1 cellular context compared by ENCODE assay signal in the genomic region with DNA sequence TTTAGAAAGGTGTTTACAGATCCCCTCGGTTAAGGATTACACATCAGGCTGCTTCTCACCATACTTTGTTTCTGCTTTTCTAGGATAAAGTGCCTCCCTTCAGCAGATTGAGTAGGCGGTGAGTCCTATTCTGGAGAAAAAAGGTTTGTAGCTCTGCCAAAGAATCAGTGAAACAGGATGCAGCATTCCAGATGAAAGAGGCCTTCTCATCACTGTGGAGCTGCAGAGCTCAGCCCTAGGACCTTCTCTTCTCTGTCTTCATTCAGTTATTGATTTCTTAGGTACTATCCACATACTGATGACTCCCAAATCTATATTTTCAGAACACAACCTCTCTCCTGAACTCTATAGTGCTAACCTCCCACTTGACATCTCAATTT.
TF ChIP-seq lines count a peak whose summit lies in the region.

No MANE protein-coding gene starts in this region.

TF ChIP-seq in SK-N-SH, 30 proteins besides CTCF, POLR2A, EP300 and RAD21 (continued from another document):
- TF ChIP-seq, protein P1, sequence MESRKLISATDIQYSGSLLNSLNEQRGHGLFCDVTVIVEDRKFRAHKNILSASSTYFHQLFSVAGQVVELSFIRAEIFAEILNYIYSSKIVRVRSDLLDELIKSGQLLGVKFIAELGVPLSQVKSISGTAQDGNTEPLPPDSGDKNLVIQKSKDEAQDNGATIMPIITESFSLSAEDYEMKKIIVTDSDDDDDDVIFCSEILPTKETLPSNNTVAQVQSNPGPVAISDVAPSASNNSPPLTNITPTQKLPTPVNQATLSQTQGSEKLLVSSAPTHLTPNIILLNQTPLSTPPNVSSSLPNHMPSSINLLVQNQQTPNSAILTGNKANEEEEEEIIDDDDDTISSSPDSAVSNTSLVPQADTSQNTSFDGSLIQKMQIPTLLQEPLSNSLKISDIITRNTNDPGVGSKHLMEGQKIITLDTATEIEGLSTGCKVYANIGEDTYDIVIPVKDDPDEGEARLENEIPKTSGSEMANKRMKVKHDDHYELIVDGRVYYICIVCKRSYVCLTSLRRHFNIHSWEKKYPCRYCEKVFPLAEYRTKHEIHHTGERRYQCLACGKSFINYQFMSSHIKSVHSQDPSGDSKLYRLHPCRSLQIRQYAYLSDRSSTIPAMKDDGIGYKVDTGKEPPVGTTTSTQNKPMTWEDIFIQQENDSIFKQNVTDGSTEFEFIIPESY (IDR thresholded peaks at IDR 0.05; ENCODE audit: borderline replicate concordance, low read depth): no peak
- TF ChIP-seq TCF12 (IDR thresholded peaks at IDR 0.05) (0 out of 2 replicates have a peak, but pooled peaks have one; percentile 12), SIN3A (IDR thresholded peaks at IDR 0.05; ENCODE audit: borderline replicate concordance, low read depth, low read length) (no peak), FOXJ3 (CRISPR knock-in tag; IDR thresholded peaks at IDR 0.05) (no peak), TEAD4 (IDR thresholded peaks at IDR 0.05; ENCODE audit: borderline replicate concordance, insufficient read depth) (no peak), JUND (IDR thresholded peaks at IDR 0.05) (no peak; the same call in 1 of the 2 replicates), NFIC (IDR thresholded peaks at IDR 0.05; ENCODE audit: borderline replicate concordance) (peak; percentile 41; the same call in 1 of the 2 replicates), RFX5 (IDR thresholded peaks at IDR 0.05; ENCODE audit: low read length) (no peak), FOXM1 (IDR thresholded peaks at IDR 0.05; ENCODE audit: low read depth) (no peak)
- TF ChIP-seq, protein P2, sequence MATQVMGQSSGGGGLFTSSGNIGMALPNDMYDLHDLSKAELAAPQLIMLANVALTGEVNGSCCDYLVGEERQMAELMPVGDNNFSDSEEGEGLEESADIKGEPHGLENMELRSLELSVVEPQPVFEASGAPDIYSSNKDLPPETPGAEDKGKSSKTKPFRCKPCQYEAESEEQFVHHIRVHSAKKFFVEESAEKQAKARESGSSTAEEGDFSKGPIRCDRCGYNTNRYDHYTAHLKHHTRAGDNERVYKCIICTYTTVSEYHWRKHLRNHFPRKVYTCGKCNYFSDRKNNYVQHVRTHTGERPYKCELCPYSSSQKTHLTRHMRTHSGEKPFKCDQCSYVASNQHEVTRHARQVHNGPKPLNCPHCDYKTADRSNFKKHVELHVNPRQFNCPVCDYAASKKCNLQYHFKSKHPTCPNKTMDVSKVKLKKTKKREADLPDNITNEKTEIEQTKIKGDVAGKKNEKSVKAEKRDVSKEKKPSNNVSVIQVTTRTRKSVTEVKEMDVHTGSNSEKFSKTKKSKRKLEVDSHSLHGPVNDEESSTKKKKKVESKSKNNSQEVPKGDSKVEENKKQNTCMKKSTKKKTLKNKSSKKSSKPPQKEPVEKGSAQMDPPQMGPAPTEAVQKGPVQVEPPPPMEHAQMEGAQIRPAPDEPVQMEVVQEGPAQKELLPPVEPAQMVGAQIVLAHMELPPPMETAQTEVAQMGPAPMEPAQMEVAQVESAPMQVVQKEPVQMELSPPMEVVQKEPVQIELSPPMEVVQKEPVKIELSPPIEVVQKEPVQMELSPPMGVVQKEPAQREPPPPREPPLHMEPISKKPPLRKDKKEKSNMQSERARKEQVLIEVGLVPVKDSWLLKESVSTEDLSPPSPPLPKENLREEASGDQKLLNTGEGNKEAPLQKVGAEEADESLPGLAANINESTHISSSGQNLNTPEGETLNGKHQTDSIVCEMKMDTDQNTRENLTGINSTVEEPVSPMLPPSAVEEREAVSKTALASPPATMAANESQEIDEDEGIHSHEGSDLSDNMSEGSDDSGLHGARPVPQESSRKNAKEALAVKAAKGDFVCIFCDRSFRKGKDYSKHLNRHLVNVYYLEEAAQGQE (IDR thresholded peaks at IDR 0.05; ENCODE audit: low read depth, low read length): no peak
- TF ChIP-seq, protein P3, sequence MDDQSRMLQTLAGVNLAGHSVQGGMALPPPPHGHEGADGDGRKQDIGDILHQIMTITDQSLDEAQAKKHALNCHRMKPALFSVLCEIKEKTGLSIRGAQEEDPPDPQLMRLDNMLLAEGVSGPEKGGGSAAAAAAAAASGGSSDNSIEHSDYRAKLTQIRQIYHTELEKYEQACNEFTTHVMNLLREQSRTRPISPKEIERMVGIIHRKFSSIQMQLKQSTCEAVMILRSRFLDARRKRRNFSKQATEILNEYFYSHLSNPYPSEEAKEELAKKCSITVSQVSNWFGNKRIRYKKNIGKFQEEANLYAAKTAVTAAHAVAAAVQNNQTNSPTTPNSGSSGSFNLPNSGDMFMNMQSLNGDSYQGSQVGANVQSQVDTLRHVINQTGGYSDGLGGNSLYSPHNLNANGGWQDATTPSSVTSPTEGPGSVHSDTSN (IDR thresholded peaks at IDR 0.05): no peak
TF ChIP-seq in SK-N-SH: peak in this region for 2.
